Comparison of ENCODE assay signal across 8 cellular contexts in the genomic region with DNA sequence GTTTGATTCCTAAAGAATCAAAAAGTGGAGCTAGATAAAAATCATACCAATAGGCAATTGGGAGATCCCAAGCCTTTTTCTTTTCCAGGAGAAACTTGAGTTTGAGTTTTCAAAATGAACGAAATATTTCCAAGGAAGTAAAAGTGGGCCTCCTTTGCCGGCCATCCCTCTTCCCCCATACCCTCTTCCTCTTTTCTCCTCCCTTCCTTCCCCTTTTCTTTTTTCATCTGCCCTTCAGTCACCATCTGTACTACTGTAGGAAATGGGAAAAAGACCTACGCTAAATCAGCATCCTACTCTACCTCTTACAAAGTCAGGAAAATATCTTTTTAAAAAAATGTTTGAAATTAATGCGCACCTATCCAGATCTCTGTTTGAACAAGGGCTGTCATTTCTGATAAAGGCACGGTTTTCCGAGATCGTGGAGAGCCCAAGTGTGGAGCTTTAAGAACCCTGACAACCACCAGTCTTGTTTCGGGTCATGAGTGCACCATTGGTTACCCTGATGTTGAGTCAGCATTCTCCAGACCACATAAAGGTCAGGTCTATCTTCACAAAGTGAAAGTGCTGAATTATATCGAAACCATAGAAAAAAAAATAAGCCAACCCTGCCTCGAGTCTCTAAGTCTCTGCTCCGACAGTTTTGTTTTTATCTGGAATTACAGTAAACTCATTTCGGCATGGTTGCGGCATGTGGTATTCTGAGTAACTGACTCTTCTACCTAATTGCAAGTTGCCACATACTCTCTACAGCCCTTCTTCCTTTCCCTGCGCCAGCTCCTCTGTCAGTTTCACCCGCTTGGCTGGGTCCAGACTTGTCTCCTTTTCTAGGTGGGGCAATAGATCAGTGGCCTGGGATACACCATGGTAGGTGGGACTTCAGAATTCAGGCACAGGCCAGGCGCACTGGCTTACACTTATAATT.
A peak's percentile ranks its signal among the peaks of the same experiment; 100 is the strongest.
DNase-seq lines count a peak whose midpoint lies in the region; ATAC-seq and TF ChIP-seq lines count a peak whose summit lies in the region.
"Had no signal": no experiment of that assay in that cellular context is flagged by ENCODE, and none has a peak within 500 bp of the region (broad histone marks: within the 10 kb centered on the region; RNA-seq: fewer than 3 reads in every experiment).

No MANE protein-coding gene starts in this region.

- CTCF ChIA-PET in T-cell (lab: Charles Lee): interaction anchor here in 1 of 2 donors (0.9 to 1.0 kb wide), 2 partner anchors 22 to 143 kb away, joined by 3 read pairs; no protein-coding TSS in a partner anchor

- H3K4me1 Mint-ChIP-seq in T-cell (peaks cover 37 to 53% (median 53%) of the 10 kb centered on the region in 3 donors), osteocyte (ENCODE audit: unreplicated experiment) (no peaks in the 10 kb centered on the region)

- ATAC-seq in GM19035 (IDR thresholded peaks at IDR 0.05; ENCODE audit: unreplicated experiment): peak; percentile 96
- ATAC-seq in HG02973 (IDR thresholded peaks at IDR 0.05; ENCODE audit: unreplicated experiment): peak; percentile 98
- ATAC-seq in T-cell (replicated peaks in 1 of 4): peak; percentile 63 to 85 (median 78)
- peak; percentile 92 for ATAC-seq in stimulated activated naive CD8-positive, alpha-beta T cell treated with anti-CD3 and anti-CD28 coated beads, Interleukin-15, Interleukin-2, amounts not matched to agents 100 U/mL and 50 U/mL, for 24 hours

- no peaks in the 10 kb centered on the region for H3K4me1 ChIP-seq in endocrine pancreas (ENCODE audit: control insufficient read depth, insufficient read depth, low read length)
- H3K4me1 ChIP-seq: SJSA1 had no signal

- no peaks in the 10 kb centered on the region for H3K9me3 ChIP-seq in endocrine pancreas (ENCODE audit: control insufficient read depth, low read length)
- H3K9me3 ChIP-seq: SJSA1 had no signal

- peak in 5 of 34 experiments; percentile 3 to 27 (median 6) for DNase-seq in T-cell
- DNase-seq in stimulated activated naive CD8-positive, alpha-beta T cell treated with anti-CD3 and anti-CD28 coated beads, Interleukin-15, Interleukin-2, amounts not matched to agents 100 U/mL and 50 U/mL, for 24 hours: peak; percentile 33
- DNase-seq in osteocyte (ENCODE audit: extremely low spot score, unreplicated experiment): no peak
- DNase-seq in NCI-H187 (lab: John Stamatoyannopoulos, UW): no peak

- TF ChIP-seq CTCF in osteocyte (IDR thresholded peaks at IDR 0.05): no peak

- H3K36me3 ChIP-seq in endocrine pancreas (ENCODE audit: control insufficient read depth, insufficient read depth, low read length): no peaks in the 10 kb centered on the region
- H3K36me3 ChIP-seq: SJSA1 had no signal

- H3K27me3 ChIP-seq in endocrine pancreas (ENCODE audit: control insufficient read depth, insufficient read depth, low read length): no peaks in the 10 kb centered on the region
- H3K27me3 ChIP-seq: SJSA1 had no signal

- H3K36me3 Mint-ChIP-seq in T-cell (peaks cover 14% of the 10 kb centered on the region), osteocyte (ENCODE audit: unreplicated experiment) (no peaks in the 10 kb centered on the region)

- H3K4me3 ChIP-seq in endocrine pancreas (ENCODE audit: control insufficient read depth, insufficient read depth, low read length): peak overlapping the region; percentile 19
- H3K4me3 ChIP-seq: SJSA1 had no signal

- POLR2A ChIA-PET in T-cell (lab: Charles Lee): interaction anchor here in 1 of 2 donors (0.6 kb wide), 2 partner anchors 20 to 151 kb away, joined by 3 read pairs; no protein-coding TSS in a partner anchor

- H3K9ac ChIP-seq in endocrine pancreas (ENCODE audit: control insufficient read depth, insufficient read depth, low read length): no peak overlapping the region

- H3K4me3 Mint-ChIP-seq in T-cell: peak overlapping the region; percentile 58 to 72 (median 65)
- no peak overlapping the region for H3K4me3 Mint-ChIP-seq in osteocyte (ENCODE audit: unreplicated experiment)

- no peaks in the 10 kb centered on the region for H3K27me3 Mint-ChIP-seq in T-cell
- peaks cover 17% of the 10 kb centered on the region for H3K27me3 Mint-ChIP-seq in osteocyte (ENCODE audit: unreplicated experiment)

- H3K27ac Mint-ChIP-seq in T-cell (peak overlapping the region; percentile 88), osteocyte (ENCODE audit: unreplicated experiment) (no peak overlapping the region)

- H3K9me3 Mint-ChIP-seq in T-cell: no peaks in the 10 kb centered on the region
- no peaks in the 10 kb centered on the region for H3K9me3 Mint-ChIP-seq in osteocyte (ENCODE audit: unreplicated experiment)
